Comparison of ENCODE assay signal across 8 cellular contexts in genomic region chr12:46160081-46160980, GRCh38.
A peak's percentile ranks its signal among the peaks of the same experiment; 100 is the strongest.
DNase-seq lines count a peak whose midpoint lies in the region; ATAC-seq and TF ChIP-seq lines count a peak whose summit lies in the region.

No MANE protein-coding gene starts in this region.

- DNase-seq in DMS79 treated with DMSO at 0.1 percent for 48 hours (lab: John Stamatoyannopoulos, UW): peak; percentile 99
- DNase-seq in NCI-H226: peak; percentile 24
- DNase-seq in epithelial cell of proximal tubule (ENCODE audit: low read depth): peak; percentile 99
- DNase-seq in pons (ENCODE audit: low spot score): peak; percentile 16
- no peak for DNase-seq in Caco-2

- H3K4me3 Mint-ChIP-seq in Caco-2 (ENCODE audit: unreplicated experiment): no peak overlapping the region

- no peaks in the 10 kb centered on the region for H3K4me1 ChIP-seq in Caco-2

- intact Hi-C loops in Caco-2 (cut with micrococcal nuclease; ENCODE audit: unreplicated experiment): no loop called here

- TF ChIP-seq CTCF in epithelial cell of proximal tubule (conservative IDR thresholded peaks at IDR 0.05; ENCODE audit: low read depth, low read length) (no peak), Caco-2 (IDR thresholded peaks at IDR 0.05; ENCODE audit: insufficient read depth in 1 of 2, low read depth in 1 of 2, low read length in 1 of 2, severe bottlenecking in 1 of 2, unreplicated experiment in 1 of 2) (no peak)

- H3K4me1 Mint-ChIP-seq in Caco-2 (ENCODE audit: low read depth, unreplicated experiment): no peaks in the 10 kb centered on the region

- POLR2A ChIA-PET in Caco-2 (lab: Charles Lee): no interaction called here

- peaks cover 6% of the 10 kb centered on the region for H3K9me3 ChIP-seq in Caco-2

- no peaks in the 10 kb centered on the region for H3K27me3 ChIP-seq in Caco-2 (replicated peaks; ENCODE audit: control insufficient read depth, insufficient read depth, low read length)

- peaks cover 18% of the 10 kb centered on the region for H3K9me3 Mint-ChIP-seq in Caco-2 (ENCODE audit: unreplicated experiment)

- H3K36me3 ChIP-seq in Caco-2 (ENCODE audit: control insufficient read depth, insufficient read depth, low read length): no peaks in the 10 kb centered on the region

- no peak overlapping the region for H3K4me3 ChIP-seq in epithelial cell of proximal tubule (ENCODE audit: low read depth, low read length)
- no peak overlapping the region for H3K4me3 ChIP-seq in Caco-2 (ENCODE audit: low read depth, low read length)

- no peak overlapping the region for H3K27ac Mint-ChIP-seq in Caco-2 (ENCODE audit: unreplicated experiment)

- peaks cover 8% of the 10 kb centered on the region for H3K36me3 Mint-ChIP-seq in Caco-2 (ENCODE audit: insufficient read depth, unreplicated experiment)

- peaks cover 6% of the 10 kb centered on the region for H3K27me3 Mint-ChIP-seq in Caco-2 (ENCODE audit: insufficient read depth, unreplicated experiment)

- ATAC-seq in HG03159 (IDR thresholded peaks at IDR 0.05; ENCODE audit: unreplicated experiment): no peak
- ATAC-seq in GM21786 (IDR thresholded peaks at IDR 0.05; ENCODE audit: unreplicated experiment): no peak
- no peak for ATAC-seq in HG02970 (IDR thresholded peaks at IDR 0.05; ENCODE audit: low FRiP score, unreplicated experiment)

- BruUV-seq in Caco-2 (replicated peaks; lab: Mats Ljungman, UMichigan): no TSS peak

- CTCF ChIA-PET in Caco-2 (lab: Charles Lee): no interaction called here

Comparison
In these comparisons a context has a peak if more than half of its experiments do, and no peak if none do; other contexts are left out.
1. DNase-seq: peak in DMS79 treated with DMSO at 0.1 percent for 48 hours (single experiment), NCI-H226 (single experiment), epithelial cell of proximal tubule (single experiment) and pons (single experiment); none in Caco-2 (0 of 2).